34 cellular contexts compared by ENCODE assay signal in the genomic region with DNA sequence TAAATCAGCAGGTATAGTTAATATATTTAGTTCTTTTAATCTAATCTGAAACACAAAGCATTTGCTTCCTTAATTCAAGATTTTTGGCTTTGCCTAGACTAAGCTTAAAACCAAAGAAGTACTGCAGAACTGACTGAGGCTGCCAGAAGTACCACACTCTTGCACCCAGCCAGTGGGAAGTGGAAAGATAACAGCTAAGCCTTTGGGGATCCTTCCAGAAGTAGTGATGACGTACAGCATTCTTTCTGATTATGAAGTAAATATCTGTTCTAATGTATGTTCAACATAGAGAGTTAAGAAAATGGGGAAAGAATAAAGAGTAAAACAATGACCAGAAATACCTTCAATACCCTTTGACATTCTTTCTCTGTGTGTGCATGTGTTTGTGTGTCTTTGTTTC. TPM values are rescaled to one million over a fixed set of nuclear protein-coding genes. Genes with fewer than 3 reads are reported as not detected.
"Had no signal": no experiment of that assay in that cellular context is flagged by ENCODE, and none has a peak within 500 bp of the region (broad histone marks: within the 10 kb centered on the region; RNA-seq: fewer than 3 reads in every experiment).

No MANE protein-coding gene starts in this region.

- H3K27me3 Mint-ChIP-seq: activated CD8-positive, alpha-beta memory T cell treated with anti-CD3 and anti-CD28 coated beads, Interleukin-2, amount 10 ng/mL, durations not matched to agents 7 days and 5 days had no signal

- DNase-seq: activated CD4-positive, alpha-beta memory T cell treated with anti-CD3 and anti-CD28 coated beads for 36 hours; activated CD4-positive, alpha-beta T cell treated with anti-CD3 and anti-CD28 coated beads for 36 hours; activated CD4-positive, alpha-beta T cell treated with anti-CD3 and anti-CD28 coated beads, Interleukin-2, amount 10 ng/mL, durations not matched to agents 24 days and 14 days; activated CD4-positive, CD25-positive, alpha-beta regulatory T cell; activated CD4-positive, CD25-positive, alpha-beta regulatory T cell treated with anti-CD3 and anti-CD28 coated beads, Interleukin-2, amount 50 U/mL, for 72 hours; activated CD8-positive, alpha-beta memory T cell treated with anti-CD3 and anti-CD28 coated beads, Interleukin-2, amount 10 ng/mL, durations not matched to agents 7 days and 5 days; activated CD8-positive, alpha-beta memory T cell treated with anti-CD3 and anti-CD28 coated beads, Interleukin-2, amount 50 U/mL, for 4 hours; activated CD8-positive, alpha-beta T cell treated with anti-CD3 and anti-CD28 coated beads, Interleukin-2, amount 10 ng/mL, durations not matched to agents 7 days and 5 days; activated effector memory CD4-positive, alpha-beta T cell treated with anti-CD3 and anti-CD28 coated beads, Interleukin-2, amount 50 U/mL, for 16 hours; activated naive CD4-positive, alpha-beta T cell treated with anti-CD3 and anti-CD28 coated beads for 36 hours; activated naive CD8-positive, alpha-beta T cell treated with anti-CD3 and anti-CD28 coated beads for 36 hours; activated naive CD8-positive, alpha-beta T cell treated with anti-CD3 and anti-CD28 coated beads, Interleukin-2, amount 50 U/mL, for 24 hours; activated T-cell treated with anti-CD3 and anti-CD28 coated beads, Interleukin-2, amount 50 U/mL, for 1 hour; activated T-cell treated with anti-CD3 and anti-CD28 coated beads, Interleukin-2, amount 50 U/mL, for 48 hours; adrenal gland; brain microvascular endothelial cell; cortex of kidney; dermis blood vessel endothelial cell; effector CD4-positive, alpha-beta T cell; effector memory CD8-positive, alpha-beta T cell; erythroblast; foreskin keratinocyte; gastrocnemius medialis; glutamatergic neuron; heart left ventricle; T-helper 2 cell had no signal

- H3K27ac ChIP-seq: adrenal gland, brain microvascular endothelial cell, esophagus muscularis mucosa, foreskin keratinocyte, gastrocnemius medialis, heart left ventricle had no signal

- H3K36me3 Mint-ChIP-seq: activated CD4-positive, alpha-beta memory T cell treated with anti-CD3 and anti-CD28 coated beads for 36 hours; activated CD8-positive, alpha-beta memory T cell treated with anti-CD3 and anti-CD28 coated beads, Interleukin-2, amount 10 ng/mL, durations not matched to agents 7 days and 5 days; activated naive CD4-positive, alpha-beta T cell treated with anti-CD3 and anti-CD28 coated beads, Interleukin-2, amount 50 U/mL, for 24 hours; activated naive CD8-positive, alpha-beta T cell treated with anti-CD3 and anti-CD28 coated beads for 36 hours had no signal

- H3K36me3 ChIP-seq: adrenal gland, brain microvascular endothelial cell, esophagus muscularis mucosa, gastrocnemius medialis, heart left ventricle had no signal

- H3K9me3 ChIP-seq: adrenal gland, esophagus muscularis mucosa, gastrocnemius medialis, heart left ventricle had no signal

- H3K9me3 Mint-ChIP-seq: activated CD4-positive, alpha-beta memory T cell treated with anti-CD3 and anti-CD28 coated beads for 36 hours; activated CD4-positive, alpha-beta T cell treated with anti-CD3 and anti-CD28 coated beads, Interleukin-2, amount 10 ng/mL, durations not matched to agents 24 days and 14 days; activated naive CD4-positive, alpha-beta T cell treated with anti-CD3 and anti-CD28 coated beads for 36 hours; activated naive CD4-positive, alpha-beta T cell treated with anti-CD3 and anti-CD28 coated beads, Interleukin-2, amount 50 U/mL, for 24 hours; activated naive CD8-positive, alpha-beta T cell treated with anti-CD3 and anti-CD28 coated beads for 36 hours; activated naive CD8-positive, alpha-beta T cell treated with anti-CD3 and anti-CD28 coated beads, Interleukin-2, amount 50 U/mL, for 24 hours; activated T-helper 1 cell treated with anti-CD3 and anti-CD28 coated beads, Interleukin-12 subunit alpha, Interleukin-12 subunit beta, Interleukin-2, Interleukin-4 antibody, amounts not matched to agents 30 ng/mL and 10 ng/mL and 1 ng/mL, durations not matched to agents 14 hours and 24 hours and 36 hours; activated T-helper 2 cell treated with anti-CD3 and anti-CD28 coated beads, Interferon-gamma antibody, Interleukin-2, Interleukin-4, amounts not matched to agents 10 μg/mL and 5 μg/mL and 100 μg/mL, durations not matched to agents 14 hours and 24 hours and 36 hours; central memory CD8-positive, alpha-beta T cell; effector memory CD8-positive, alpha-beta T cell had no signal

- H3K4me3 Mint-ChIP-seq: activated CD4-positive, alpha-beta memory T cell treated with anti-CD3 and anti-CD28 coated beads for 36 hours; activated CD4-positive, alpha-beta T cell treated with anti-CD3 and anti-CD28 coated beads for 36 hours; activated CD4-positive, alpha-beta T cell treated with anti-CD3 and anti-CD28 coated beads, Interleukin-2, amount 10 ng/mL, durations not matched to agents 24 days and 14 days; activated CD8-positive, alpha-beta memory T cell treated with anti-CD3 and anti-CD28 coated beads, Interleukin-2, amount 10 ng/mL, durations not matched to agents 7 days and 5 days; activated CD8-positive, alpha-beta T cell treated with anti-CD3 and anti-CD28 coated beads, Interleukin-2, amount 10 ng/mL, durations not matched to agents 7 days and 5 days; activated naive CD4-positive, alpha-beta T cell treated with anti-CD3 and anti-CD28 coated beads for 36 hours; activated naive CD4-positive, alpha-beta T cell treated with anti-CD3 and anti-CD28 coated beads, Interleukin-2, amount 50 U/mL, for 24 hours; activated naive CD8-positive, alpha-beta T cell treated with anti-CD3 and anti-CD28 coated beads for 36 hours; activated naive CD8-positive, alpha-beta T cell treated with anti-CD3 and anti-CD28 coated beads, Interleukin-2, amount 50 U/mL, for 24 hours; activated T-helper 1 cell treated with anti-CD3 and anti-CD28 coated beads, Interleukin-12 subunit alpha, Interleukin-12 subunit beta, Interleukin-2, Interleukin-4 antibody, amounts not matched to agents 30 ng/mL and 10 ng/mL and 1 ng/mL, durations not matched to agents 14 hours and 24 hours and 36 hours; central memory CD8-positive, alpha-beta T cell; effector memory CD8-positive, alpha-beta T cell had no signal

- H3K27me3 ChIP-seq: adrenal gland, gastrocnemius medialis had no signal

- H3K4me3 ChIP-seq: adrenal gland, esophagus muscularis mucosa, gastrocnemius medialis, heart left ventricle had no signal

- H3K4me1 Mint-ChIP-seq: activated CD4-positive, alpha-beta T cell treated with anti-CD3 and anti-CD28 coated beads for 36 hours; activated CD4-positive, alpha-beta T cell treated with anti-CD3 and anti-CD28 coated beads, Interleukin-2, amount 10 ng/mL, durations not matched to agents 24 days and 14 days; activated CD8-positive, alpha-beta memory T cell treated with anti-CD3 and anti-CD28 coated beads, Interleukin-2, amount 10 ng/mL, durations not matched to agents 7 days and 5 days; activated naive CD4-positive, alpha-beta T cell treated with anti-CD3 and anti-CD28 coated beads, Interleukin-2, amount 50 U/mL, for 24 hours; activated naive CD8-positive, alpha-beta T cell treated with anti-CD3 and anti-CD28 coated beads for 36 hours; activated naive CD8-positive, alpha-beta T cell treated with anti-CD3 and anti-CD28 coated beads, Interleukin-2, amount 50 U/mL, for 24 hours; central memory CD8-positive, alpha-beta T cell had no signal

- ATAC-seq: activated CD4-positive, alpha-beta T cell treated with anti-CD3 and anti-CD28 coated beads for 36 hours; activated CD8-positive, alpha-beta memory T cell treated with anti-CD3 and anti-CD28 coated beads, Interleukin-2, amount 10 ng/mL, durations not matched to agents 7 days and 5 days; activated CD8-positive, alpha-beta T cell treated with anti-CD3 and anti-CD28 coated beads, Interleukin-2, amount 10 ng/mL, durations not matched to agents 7 days and 5 days; activated naive CD8-positive, alpha-beta T cell treated with anti-CD3 and anti-CD28 coated beads, Interleukin-2, amount 50 U/mL, for 24 hours; effector memory CD8-positive, alpha-beta T cell; foreskin keratinocyte; gastrocnemius medialis; heart left ventricle had no signal

- H3K4me1 ChIP-seq: adrenal gland, foreskin keratinocyte, gastrocnemius medialis had no signal

- H3K27ac Mint-ChIP-seq: activated CD4-positive, alpha-beta memory T cell treated with anti-CD3 and anti-CD28 coated beads for 36 hours; activated CD4-positive, alpha-beta T cell treated with anti-CD3 and anti-CD28 coated beads for 36 hours; activated CD4-positive, alpha-beta T cell treated with anti-CD3 and anti-CD28 coated beads, Interleukin-2, amount 10 ng/mL, durations not matched to agents 24 days and 14 days; activated CD8-positive, alpha-beta memory T cell treated with anti-CD3 and anti-CD28 coated beads, Interleukin-2, amount 10 ng/mL, durations not matched to agents 7 days and 5 days; activated CD8-positive, alpha-beta T cell treated with anti-CD3 and anti-CD28 coated beads, Interleukin-2, amount 10 ng/mL, durations not matched to agents 7 days and 5 days; activated naive CD4-positive, alpha-beta T cell treated with anti-CD3 and anti-CD28 coated beads for 36 hours; activated naive CD4-positive, alpha-beta T cell treated with anti-CD3 and anti-CD28 coated beads, Interleukin-2, amount 50 U/mL, for 24 hours; activated naive CD8-positive, alpha-beta T cell treated with anti-CD3 and anti-CD28 coated beads for 36 hours; activated naive CD8-positive, alpha-beta T cell treated with anti-CD3 and anti-CD28 coated beads, Interleukin-2, amount 50 U/mL, for 24 hours; activated T-helper 1 cell treated with anti-CD3 and anti-CD28 coated beads, Interleukin-12 subunit alpha, Interleukin-12 subunit beta, Interleukin-2, Interleukin-4 antibody, amounts not matched to agents 30 ng/mL and 10 ng/mL and 1 ng/mL, durations not matched to agents 14 hours and 24 hours and 36 hours; activated T-helper 2 cell treated with anti-CD3 and anti-CD28 coated beads, Interferon-gamma antibody, Interleukin-2, Interleukin-4, amounts not matched to agents 10 μg/mL and 5 μg/mL and 100 μg/mL, durations not matched to agents 14 hours and 24 hours and 36 hours; effector memory CD8-positive, alpha-beta T cell had no signal

RNA-seq across cellular contexts. Expression of gene NTF3, which starts 19.3 kb away (rescaled TPM):
- total RNA-seq: activated CD4-positive, alpha-beta memory T cell treated with anti-CD3 and anti-CD28 coated beads for 36 hours; activated CD4-positive, alpha-beta T cell treated with anti-CD3 and anti-CD28 coated beads for 36 hours; activated CD4-positive, alpha-beta T cell treated with anti-CD3 and anti-CD28 coated beads, Interleukin-2, amount 10 ng/mL, durations not matched to agents 24 days and 14 days; activated CD8-positive, alpha-beta memory T cell treated with anti-CD3 and anti-CD28 coated beads for 36 hours; activated CD8-positive, alpha-beta memory T cell treated with anti-CD3 and anti-CD28 coated beads, Interleukin-2, amount 10 ng/mL, durations not matched to agents 7 days and 5 days; activated CD8-positive, alpha-beta T cell treated with anti-CD3 and anti-CD28 coated beads, Interleukin-2, amount 10 ng/mL, durations not matched to agents 7 days and 5 days; activated naive CD4-positive, alpha-beta T cell treated with anti-CD3 and anti-CD28 coated beads for 36 hours; activated naive CD8-positive, alpha-beta T cell treated with anti-CD3 and anti-CD28 coated beads for 36 hours; activated T-helper 1 cell treated with anti-CD3 and anti-CD28 coated beads, Interleukin-12 subunit alpha, Interleukin-12 subunit beta, Interleukin-2, Interleukin-4 antibody, amounts not matched to agents 30 ng/mL and 10 ng/mL and 1 ng/mL, durations not matched to agents 14 hours and 24 hours and 36 hours; activated T-helper 2 cell treated with anti-CD3 and anti-CD28 coated beads, Interferon-gamma antibody, Interleukin-2, Interleukin-4, amounts not matched to agents 10 μg/mL and 5 μg/mL and 100 μg/mL, durations not matched to agents 14 hours and 24 hours and 36 hours; bronchial epithelial cell; foreskin keratinocyte; T-helper 1 cell treated with Interleukin-12 subunit alpha and Interleukin-12 subunit beta and Interleukin-4 antibody, amounts not matched to agents 30 ng/mL and 1 ng/mL, for 36 hours had no signal
- polyA plus RNA-seq: foreskin keratinocyte had no signal
